Comparison of ENCODE assay signal across 8 cellular contexts in the genomic region with DNA sequence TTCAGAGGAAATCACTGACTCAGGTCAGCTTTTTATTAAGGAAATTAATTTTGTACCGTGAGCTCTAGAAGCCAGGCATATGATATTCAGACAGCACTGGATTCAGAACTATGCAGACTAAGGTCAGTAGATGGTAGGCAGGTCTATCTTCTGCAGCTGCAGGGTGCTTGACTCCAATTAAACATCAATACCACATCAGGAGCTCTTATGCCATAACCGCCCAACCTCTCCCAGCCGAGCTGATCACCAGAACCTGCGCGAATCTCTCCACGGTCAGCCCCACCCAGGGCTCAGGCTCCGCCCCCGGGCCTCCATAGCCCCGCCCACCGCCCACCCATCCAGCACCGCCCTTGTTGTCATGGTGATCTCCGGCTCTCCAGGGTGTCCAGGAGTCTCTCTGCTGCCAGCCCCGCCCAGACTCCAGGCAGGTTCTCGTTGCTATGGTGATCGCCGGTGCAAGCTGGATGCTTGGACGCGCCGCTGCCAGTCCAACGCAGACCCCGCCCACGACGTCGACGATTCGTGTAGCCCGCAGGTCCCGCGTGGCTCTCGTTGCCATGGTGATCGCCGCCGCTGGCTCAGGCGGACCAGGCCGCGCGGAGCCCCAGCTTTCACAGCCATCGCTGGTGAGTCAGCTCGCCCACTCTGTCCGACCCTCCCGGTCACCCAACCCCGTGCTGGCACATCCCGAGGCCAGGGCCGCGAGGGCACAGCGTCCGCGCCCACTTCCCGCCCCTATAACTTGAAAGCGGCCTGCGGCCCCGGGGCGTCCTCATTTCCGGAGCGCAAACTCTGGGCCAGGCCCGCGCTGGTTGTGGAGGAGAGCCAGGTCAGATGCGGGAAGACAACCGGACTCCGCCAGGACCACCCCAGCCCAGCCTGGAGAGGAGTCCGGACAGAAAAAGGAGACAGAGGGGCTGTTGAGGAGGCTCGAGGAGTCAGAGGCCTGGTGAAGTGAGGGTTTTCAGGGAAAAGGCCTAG. TPM values are rescaled to one million over a fixed set of nuclear protein-coding genes. Genes with fewer than 3 reads are reported as not detected.
DNase-seq lines count a peak whose midpoint lies in the region; ATAC-seq and TF ChIP-seq lines count a peak whose summit lies in the region.

A gene with protein sequence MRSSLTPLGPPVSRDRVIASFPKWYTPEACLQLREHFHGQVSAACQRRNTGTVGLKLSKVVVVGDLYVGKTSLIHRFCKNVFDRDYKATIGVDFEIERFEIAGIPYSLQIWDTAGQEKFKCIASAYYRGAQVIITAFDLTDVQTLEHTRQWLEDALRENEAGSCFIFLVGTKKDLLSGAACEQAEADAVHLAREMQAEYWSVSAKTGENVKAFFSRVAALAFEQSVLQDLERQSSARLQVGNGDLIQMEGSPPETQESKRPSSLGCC (plus strand): TSS at position 552 of the 981 bp plus-strand sequence. CDS start 1,140 bp downstream, outside the sequence.

- no peaks in the 10 kb centered on the region for H3K9me3 ChIP-seq in CD4-positive, CD25-positive, alpha-beta regulatory T cell (ENCODE audit: control insufficient read depth in 2 of 2, low read length in 2 of 2)
- H3K9me3 ChIP-seq in ectodermal cell (ENCODE audit: control insufficient read depth, low read length) (no peaks in the 10 kb centered on the region), right lobe of liver (no peaks in the 10 kb centered on the region)

- no peaks in the 10 kb centered on the region for H3K36me3 Mint-ChIP-seq in CD4-positive, CD25-positive, alpha-beta regulatory T cell

- no peaks in the 10 kb centered on the region for H3K9me3 Mint-ChIP-seq in CD4-positive, CD25-positive, alpha-beta regulatory T cell

- peak within 1 kb of the TSS; percentile 67 for H3K4me3 ChIP-seq in CD4-positive, CD25-positive, alpha-beta regulatory T cell (ENCODE audit: low read depth, low read length)
- peak within 1 kb of the TSS; percentile 51 for H3K4me3 ChIP-seq in ectodermal cell (ENCODE audit: insufficient read depth, low read depth, low read length)
- peak within 1 kb of the TSS; percentile 15 to 26 (median 21) for H3K4me3 ChIP-seq in right lobe of liver

- peak; percentile 54 to 57 for ATAC-seq in CD4-positive, CD25-positive, alpha-beta regulatory T cell (ENCODE audit: low read depth in 2 of 2)
- ATAC-seq in HG02970 (IDR thresholded peaks at IDR 0.05; ENCODE audit: low FRiP score, unreplicated experiment) (peak; percentile 42), right lobe of liver (peak; percentile 59 to 76 (median 67)), GM21723 (IDR thresholded peaks at IDR 0.05; ENCODE audit: unreplicated experiment) (no peak)

- no peak for TF ChIP-seq CTCF in right lobe of liver (IDR thresholded peaks at IDR 0.05)

- peak within 1 kb of the TSS; percentile 84 to 93 (median 86) for H3K4me3 Mint-ChIP-seq in CD4-positive, CD25-positive, alpha-beta regulatory T cell

- no peaks in the 10 kb centered on the region for H3K36me3 ChIP-seq in CD4-positive, CD25-positive, alpha-beta regulatory T cell (ENCODE audit: control insufficient read depth, insufficient read depth, low read length)
- peaks cover 3% of the 10 kb centered on the region for H3K36me3 ChIP-seq in ectodermal cell (ENCODE audit: control insufficient read depth, insufficient read depth, low read length)
- no peaks in the 10 kb centered on the region for H3K36me3 ChIP-seq in right lobe of liver

- peak; percentile 87 to 97 (median 92) for DNase-seq in CD4-positive, CD25-positive, alpha-beta regulatory T cell
- peak; percentile 100 for DNase-seq in NCI-H69 (lab: John Stamatoyannopoulos, UW)
- DNase-seq in activated CD8-positive, alpha-beta memory T cell treated with anti-CD3 and anti-CD28 coated beads for 24 hours, result peak; percentile 89
- DNase-seq in right lobe of liver, result peak; percentile 88 to 96 (median 94)
- peak; percentile 69 for DNase-seq in stimulated activated CD4-positive, alpha-beta T cell treated with anti-CD3 and anti-CD28 coated beads, Interleukin-2, amount 100 ng/mL, for 4 hours (ENCODE audit: low read depth)

- H3K4me1 Mint-ChIP-seq in CD4-positive, CD25-positive, alpha-beta regulatory T cell, result peaks cover 15 to 47% (median 31%) of the 10 kb centered on the region in 4 donors

- WGBS in ectodermal cell, 2 experiments, result 8 to 9% methylated on average over 62 of the region's 62 CpGs
- 28% methylated on average over 16 of the region's 62 CpGs for WGBS in right lobe of liver (ENCODE audit: insufficient coverage, low coverage, low lambda C conversion rate, missing lambda C conversion rate)

- no peaks in the 10 kb centered on the region for H3K27me3 ChIP-seq in CD4-positive, CD25-positive, alpha-beta regulatory T cell (ENCODE audit: control insufficient read depth, insufficient read depth, low read length)
- H3K27me3 ChIP-seq in ectodermal cell (ENCODE audit: control insufficient read depth, insufficient read depth, low read length, poor library complexity, severe bottlenecking) (no peaks in the 10 kb centered on the region), right lobe of liver (no peaks in the 10 kb centered on the region)

- TF ChIP-seq POLR2A in right lobe of liver (IDR thresholded peaks at IDR 0.05), result no peak

- H3K27me3 Mint-ChIP-seq in CD4-positive, CD25-positive, alpha-beta regulatory T cell, result peaks cover 6% of the 10 kb centered on the region

- peaks cover 39% of the 10 kb centered on the region for H3K4me1 ChIP-seq in CD4-positive, CD25-positive, alpha-beta regulatory T cell (ENCODE audit: control insufficient read depth, insufficient read depth, low read length, poor library complexity, severe bottlenecking)
- H3K4me1 ChIP-seq in ectodermal cell (ENCODE audit: control insufficient read depth, insufficient read depth, low read length) (peaks cover 23% of the 10 kb centered on the region), right lobe of liver (peaks cover 0 to 27% (median 12%) of the 10 kb centered on the region in 4 donors)

- intact Hi-C loops in right lobe of liver (cut with DNase I), result no loop called here

- peak within 1 kb of the TSS; percentile 88 to 96 (median 91) for H3K27ac Mint-ChIP-seq in CD4-positive, CD25-positive, alpha-beta regulatory T cell

- peak within 1 kb of the TSS; percentile 83 for H3K27ac ChIP-seq in CD4-positive, CD25-positive, alpha-beta regulatory T cell (ENCODE audit: insufficient read depth, low read length, poor library complexity, severe bottlenecking)
- H3K27ac ChIP-seq in ectodermal cell (ENCODE audit: insufficient read depth, low read depth, low read length, poor library complexity, severe bottlenecking), result peak within 1 kb of the TSS; percentile 38
- no peak within 1 kb of the TSS for H3K27ac ChIP-seq in right lobe of liver

RNA-seq across cellular contexts. Expression of the gene that starts here (rescaled TPM):
- total RNA-seq in CD4-positive, CD25-positive, alpha-beta regulatory T cell, result 0.17 TPM
- polyA plus RNA-seq in CD4-positive, CD25-positive, alpha-beta regulatory T cell, result under 1 TPM in 3 of 4 donors, not detected in 1; 0.42 to 0.61 (median 0.56) TPM
- 6.2 TPM for polyA plus RNA-seq in ectodermal cell (2013, experiment 1 of 4)
- polyA plus RNA-seq in ectodermal cell (2013, experiment 2 of 4), result 7.1 TPM
- 6.5 TPM for polyA plus RNA-seq in ectodermal cell (2013, experiment 3 of 4)
- 5.6 TPM for polyA plus RNA-seq in ectodermal cell (2013, experiment 4 of 4)
- under 1 TPM; 0.07 to 0.65 (median 0.19) TPM for total RNA-seq in right lobe of liver

Comparison
In these comparisons a context has a peak if more than half of its experiments do, and no peak if none do; other contexts are left out.
1. Peak in DNase-seq, ATAC-seq, H3K4me3 ChIP-seq and H3K27ac ChIP-seq in CD4-positive, CD25-positive, alpha-beta regulatory T cell; RNA of the gene not detected or under 1 TPM.
2. Peak in DNase-seq, ATAC-seq and H3K4me3 ChIP-seq in right lobe of liver; RNA of the gene not detected or under 1 TPM.